Comparison of ENCODE assay signal across 19 cellular contexts in genomic region chr16:2096853-2097620, GRCh38. TPM values are rescaled to one million over a fixed set of nuclear protein-coding genes. Genes with fewer than 3 reads are reported as not detected.
DNase-seq lines count a peak whose midpoint lies in the region; ATAC-seq, FAIRE-seq and TF ChIP-seq lines count a peak whose summit lies in the region.
"Had no signal": no experiment of that assay in that cellular context is flagged by ENCODE, and none has a peak within 500 bp of the region (broad histone marks: within the 10 kb centered on the region; RNA-seq: fewer than 3 reads in every experiment).

No MANE protein-coding gene starts in this region.

- H3K27me3 ChIP-seq in psoas muscle (ENCODE audit: insufficient read depth in 3 of 3, low read length in 2 of 3) = no peaks in the 10 kb centered on the region
- H3K27me3 ChIP-seq in adrenal gland = no peaks in the 10 kb centered on the region
- H3K27me3 ChIP-seq: SJSA1 had no signal

- in situ Hi-C loops in Caki2 (cut with HindIII; ENCODE audit: low pct_unique_long_range_greater_than_20kb, low sequenced_read_pairs) = no loop called here
- in situ Hi-C loops in KBM-7 (cut with MboI; ENCODE audit: low pct_unique_long_range_greater_than_20kb, low sequenced_read_pairs) = no loop called here

- H3K27ac ChIP-seq in psoas muscle (no peak overlapping the region), adrenal gland (no peak overlapping the region)
- H3K27ac ChIP-seq: SJSA1 had no signal

- no peaks in the 10 kb centered on the region for H3K9me3 ChIP-seq in psoas muscle
- no peaks in the 10 kb centered on the region for H3K9me3 ChIP-seq in adrenal gland (replicated peaks in 1 of 3)
- H3K9me3 ChIP-seq: SJSA1 had no signal

- TF ChIP-seq CTCF in epithelial cell of proximal tubule (conservative IDR thresholded peaks at IDR 0.05; ENCODE audit: low read depth, low read length) = peak; percentile 21
- no peak for TF ChIP-seq CTCF in psoas muscle (IDR thresholded peaks at IDR 0.05)
- TF ChIP-seq CTCF in adrenal gland (IDR thresholded peaks at IDR 0.05) = no peak

- H3K4me1 ChIP-seq in psoas muscle = no peaks in the 10 kb centered on the region
- H3K4me1 ChIP-seq in adrenal gland (replicated peaks in 1 of 2) = peaks cover 0 to under 1% of the 10 kb centered on the region in 2 donors

- intact Hi-C loops in psoas muscle (cut with DNase I) (no loop called here), adrenal gland (cut with DNase I) (no loop called here)

- FAIRE-seq in RCC 7860 (lab: Jason Lieb, UNC) (peak; percentile 66), GM12892 (lab: Jason Lieb, UNC) (no peak)

- ATAC-seq in psoas muscle = peak in 3 of 4 donors; percentile 14 to 37 (median 32)

- WGBS in psoas muscle, 3 donors = 64 to 78% (median 73%) methylated on average over 22 to 26 of the region's 26 CpGs
- 75 to 86% (median 80%) methylated on average over 7 to 26 of the region's 26 CpGs for WGBS in adrenal gland, 4 donors

- H3K36me3 ChIP-seq in psoas muscle (ENCODE audit: insufficient read depth in 1 of 2, low read depth in 1 of 2) (peaks cover 8 to 93% of the 10 kb centered on the region in 2 donors), adrenal gland (replicated peaks in 1 of 2) (peaks cover 0 to 72% of the 10 kb centered on the region in 2 donors)

- H3K4me3 ChIP-seq in epithelial cell of proximal tubule (ENCODE audit: low read depth, low read length) = no peak overlapping the region
- H3K4me3 ChIP-seq in psoas muscle = no peak overlapping the region
- no peak overlapping the region for H3K4me3 ChIP-seq in adrenal gland
- H3K4me3 ChIP-seq: SJSA1 had no signal

- TF ChIP-seq POLR2A in GM12892 (IDR thresholded peaks at IDR 0.05; ENCODE audit: low read depth, low read length) (no peak), adrenal gland (IDR thresholded peaks at IDR 0.05) (no peak)

- DNase-seq in Caki2 (ENCODE audit: low read depth) (peak; percentile 98), RCC 7860 (ENCODE audit: low spot score) (peak; percentile 75), epithelial cell of proximal tubule (ENCODE audit: low read depth) (no peak), psoas muscle (no peak), NOMO-1 treated with dmso at 0.1 percent for 144 hours (lab: John Stamatoyannopoulos, UW; ENCODE audit: unreplicated experiment) (no peak), GM12892 (ENCODE audit: insufficient read length) (no peak), adrenal gland (no peak), KBM-7 (no peak)
- DNase-seq: CD4-positive, CD25-positive, alpha-beta regulatory T cell; GOT3; NCI-H1048; NCI-H1436 treated with DMSO at 0.1 percent for 48 hours; NCI-H2029 treated with DMSO at 0.1 percent for 48 hours; NCI-H2171 treated with DMSO at 0.1 percent for 48 hours; NCI-H446 treated with DMSO at 0.1 percent for 48 hours; NK-92 treated with Interleukin-12 subunit alpha and Interleukin-12 subunit beta, amount 100 ng/mL, for 24 hours; OCI-M1; RPMI8226 had no signal

RNA-seq across cellular contexts. Expression of gene PKD1, which starts 38.7 kb away (rescaled TPM):
- total RNA-seq in Caki2 (2014; rRNA removed; shearing (Covaris generic); ENCODE audit: low replicate concordance) = 37.4 and 84.9 TPM in 2 replicates
- total RNA-seq in epithelial cell of proximal tubule (50.6 and 80.2 TPM in 2 replicates), psoas muscle (100 to 1,000 TPM in 1 of 4 donors, 10 to 100 TPM in 3; 59.1 to 123 (median 86.0) TPM), adrenal gland (100 to 1,000 TPM in 5 of 8 donors, 10 to 100 TPM in 3; 43.5 to 145 (median 104) TPM)
- polyA plus RNA-seq in psoas muscle (10 to 100 TPM; 33.9 to 93.3 (median 58.4) TPM), adrenal gland (100 to 1,000 TPM in 2 of 3 donors, 1 to 10 TPM in 1; 9.2 to 359 (median 104) TPM)
- 9.3 TPM for polyA plus RNA-seq in GM12892 (2012; ENCODE audit: missing spikeins)

RNA-seq across cellular contexts. Expression of gene TSC2, which starts 49.3 kb away (rescaled TPM):
- total RNA-seq in Caki2 (2014; rRNA removed; shearing (Covaris generic); ENCODE audit: low replicate concordance) = 22.3 and 31.5 TPM in 2 replicates
- 30.7 and 64.1 TPM in 2 replicates for total RNA-seq in epithelial cell of proximal tubule
- total RNA-seq in psoas muscle = 10 to 100 TPM; 60.8 to 89.9 (median 73.8) TPM
- polyA plus RNA-seq in psoas muscle = 10 to 100 TPM; 27.8 to 43.0 (median 29.7) TPM
- polyA plus RNA-seq in GM12892 (2012; ENCODE audit: missing spikeins) = 23.7 TPM
- 100 to 1,000 TPM in 2 of 8 donors, 10 to 100 TPM in 6; 44.7 to 148 (median 92.6) TPM for total RNA-seq in adrenal gland
- polyA plus RNA-seq in adrenal gland = 100 to 1,000 TPM in 2 of 3 donors, 10 to 100 TPM in 1; 56.9 to 333 (median 105) TPM

RNA-seq across cellular contexts. Expression of gene NTHL1, which starts 49.4 kb away (rescaled TPM):
- 129 and 148 TPM in 2 replicates for total RNA-seq in Caki2 (2014; rRNA removed; shearing (Covaris generic); ENCODE audit: low replicate concordance)
- total RNA-seq in epithelial cell of proximal tubule (61.2 and 62.8 TPM in 2 replicates), psoas muscle (10 to 100 TPM in 1 of 4 donors, 1 to 10 TPM in 3; 3.1 to 11.9 (median 4.8) TPM), adrenal gland (10 to 100 TPM in 6 of 8 donors, 1 to 10 TPM in 2; 7.9 to 29.3 (median 14.4) TPM)
- polyA plus RNA-seq in psoas muscle (10 to 100 TPM in 2 of 3 donors, 1 to 10 TPM in 1; 8.0 to 17.7 (median 16.8) TPM), adrenal gland (10 to 100 TPM in 2 of 3 donors, 1 to 10 TPM in 1; 1.5 to 36.6 (median 34.3) TPM)
- 8.4 TPM for polyA plus RNA-seq in GM12892 (2012; ENCODE audit: missing spikeins)

RNA-seq across cellular contexts. Expression of gene RAB26, which starts 51.4 kb away (rescaled TPM):
- total RNA-seq in Caki2 (2014; rRNA removed; shearing (Covaris generic); ENCODE audit: low replicate concordance) = 8.9 and 9.5 TPM in 2 replicates
- total RNA-seq in epithelial cell of proximal tubule (2.3 and 11.6 TPM in 2 replicates), psoas muscle (1 to 10 TPM in 1 of 4 donors, under 1 TPM in 3; 0.32 to 1.7 (median 0.83) TPM), adrenal gland (1 to 10 TPM in 6 of 8 donors, not detected in 2; 1.0 to 4.1 (median 1.8) TPM)
- polyA plus RNA-seq in psoas muscle (under 1 TPM; 0.17 to 0.31 (median 0.21) TPM), adrenal gland (10 to 100 TPM in 1 of 3 donors, 1 to 10 TPM in 1, under 1 TPM in 1; 0.46 to 23.1 (median 6.7) TPM)
- polyA plus RNA-seq in GM12892 (2012; ENCODE audit: missing spikeins) = 3.2 TPM
- total RNA-seq: CD4-positive, CD25-positive, alpha-beta regulatory T cell had no signal

RNA-seq across cellular contexts. Expression of gene TRAF7, which starts 58.5 kb away (rescaled TPM):
- 94.4 and 101 TPM in 2 replicates for total RNA-seq in Caki2 (2014; rRNA removed; shearing (Covaris generic); ENCODE audit: low replicate concordance)
- total RNA-seq in epithelial cell of proximal tubule = 48.6 and 63.9 TPM in 2 replicates
- total RNA-seq in psoas muscle = 10 to 100 TPM; 15.6 to 47.5 (median 38.9) TPM
- polyA plus RNA-seq in psoas muscle = 10 to 100 TPM; 20.8 to 39.1 (median 27.3) TPM
- 27.8 TPM for polyA plus RNA-seq in GM12892 (2012; ENCODE audit: missing spikeins)
- total RNA-seq in adrenal gland = 100 to 1,000 TPM in 1 of 8 donors, 10 to 100 TPM in 7; 28.4 to 129 (median 60.5) TPM
- polyA plus RNA-seq in adrenal gland = 10 to 100 TPM; 21.0 to 47.8 (median 43.8) TPM

Comparison
In these comparisons a context has a peak if more than half of its experiments do, and no peak if none do; other contexts are left out.
1. DNase-seq: peak in Caki2 (single experiment) and RCC 7860 (single experiment); none in epithelial cell of proximal tubule (single experiment), psoas muscle (0 of 2), NOMO-1 treated with dmso at 0.1 percent for 144 hours (single experiment), GM12892 (single experiment), adrenal gland (0 of 7) and KBM-7 (single experiment).